Comparison of ENCODE assay signal across 1 cellular context in genomic region chr12:25690996-25691864, GRCh38.
A peak's percentile ranks its signal among the peaks of the same experiment; 100 is the strongest.
TF ChIP-seq lines count a peak whose summit lies in the region.

No MANE protein-coding gene starts in this region.

TF ChIP-seq in K562, 482 proteins besides CTCF, POLR2A, EP300 and RAD21 (continued from another document and continues in another):
- TF ChIP-seq ZNF592 (IDR thresholded peaks at IDR 0.05) (no peak), SMAD4 (CRISPR knock-in tag; conservative IDR thresholded peaks at IDR 0.05) (peak; percentile 13; the same call in 1 of the 2 replicates), CREB5 (CRISPR knock-in tag; IDR thresholded peaks at IDR 0.05) (peak; percentile 43; the same call in 1 of the 2 replicates), PRMT5 (CRISPR knock-in tag; IDR thresholded peaks at IDR 0.05) (no peak), EGR1 (conservative IDR thresholded peaks at IDR 0.05) (no peak), PYGO2 (tag; IDR thresholded peaks at IDR 0.05) (no peak), SIN3A (IDR thresholded peaks at IDR 0.05; ENCODE audit: borderline replicate concordance in 2 of 2, control insufficient read depth in 1 of 2, low read depth in 2 of 2, low read length in 2 of 2) (no peak), CREB3L1 (IDR thresholded peaks at IDR 0.05; ENCODE audit: borderline replicate concordance, low read depth) (peak; percentile 87), PHF21A (IDR thresholded peaks at IDR 0.05; ENCODE audit: borderline replicate concordance, low read depth) (no peak), KLF1 (tag; IDR thresholded peaks at IDR 0.05) (no peak), ZBTB7A (IDR thresholded peaks at IDR 0.05; ENCODE audit: borderline replicate concordance, control insufficient read depth, low read depth, low read length) (no peak), PCBP2 (IDR thresholded peaks at IDR 0.05; ENCODE audit: low read depth, low read length, poor library complexity, severe bottlenecking) (no peak), EP400 (IDR thresholded peaks at IDR 0.05) (0 out of 2 replicates have a peak, but pooled peaks have one; percentile 16), ZNF347 (CRISPR knock-in tag; IDR thresholded peaks at IDR 0.05; ENCODE audit: low read depth) (no peak), NR2F6 (CRISPR knock-in tag; IDR thresholded peaks at IDR 0.05) (no peak), SMAD1 (IDR thresholded peaks at IDR 0.05; ENCODE audit: low read depth, low read length, partially characterized antibody) (peak; percentile 39), ZNF311 (CRISPR knock-in tag; IDR thresholded peaks at IDR 0.05) (no peak; the same call in 1 of the 2 replicates), ZBED1 (IDR thresholded peaks at IDR 0.05) (no peak), ZFPM2 (CRISPR knock-in tag; IDR thresholded peaks at IDR 0.05) (peak; percentile 75; the same call in 1 of the 2 replicates), GABPA (tag; conservative IDR thresholded peaks at IDR 0.05; ENCODE audit: low read depth) (no peak), XRCC5 (IDR thresholded peaks at IDR 0.05; ENCODE audit: low read depth, low read length) (no peak), BRCA1 (IDR thresholded peaks at IDR 0.05) (no peak), BRCA1 (CRISPR knock-in tag; IDR thresholded peaks at IDR 0.05) (no peak), ZNF586 (CRISPR knock-in tag; conservative IDR thresholded peaks at IDR 0.05) (no peak), ZNF766 (CRISPR knock-in tag; conservative IDR thresholded peaks at IDR 0.05) (peak; percentile 94), POLR2H (tag; IDR thresholded peaks at IDR 0.05; ENCODE audit: low read depth) (peak; percentile 93), PHB2 (IDR thresholded peaks at IDR 0.05; ENCODE audit: low read depth) (no peak), CCAR2 (IDR thresholded peaks at IDR 0.05; ENCODE audit: low read depth, low read length) (no peak), RNF2 (IDR thresholded peaks at IDR 0.05) (no peak), MAZ (CRISPR knock-in tag; conservative IDR thresholded peaks at IDR 0.05 in 1 of 2, IDR thresholded peaks at IDR 0.05 in 1 of 2) (peak in 1 of 2 experiments; percentile 42; a peak in 1 of 4 replicates), POLR2B (IDR thresholded peaks at IDR 0.05; ENCODE audit: low read depth, partially characterized antibody) (peak; percentile 27), MLX (CRISPR knock-in tag; conservative IDR thresholded peaks at IDR 0.05) (no peak), RHOXF2B (CRISPR knock-in tag; conservative IDR thresholded peaks at IDR 0.05) (no peak), MTA1 (IDR thresholded peaks at IDR 0.05; ENCODE audit: borderline replicate concordance) (no peak), GABPB2 (CRISPR knock-in tag; conservative IDR thresholded peaks at IDR 0.05) (peak; percentile 51; the same call in 1 of the 2 replicates), ETV6 (IDR thresholded peaks at IDR 0.05; ENCODE audit: borderline replicate concordance in 1 of 2, low read depth in 2 of 2, low read length in 1 of 2) (no peak), ETV6 (CRISPR knock-in tag; IDR thresholded peaks at IDR 0.05; ENCODE audit: borderline replicate concordance) (no peak)
- TF ChIP-seq, protein P1, sequence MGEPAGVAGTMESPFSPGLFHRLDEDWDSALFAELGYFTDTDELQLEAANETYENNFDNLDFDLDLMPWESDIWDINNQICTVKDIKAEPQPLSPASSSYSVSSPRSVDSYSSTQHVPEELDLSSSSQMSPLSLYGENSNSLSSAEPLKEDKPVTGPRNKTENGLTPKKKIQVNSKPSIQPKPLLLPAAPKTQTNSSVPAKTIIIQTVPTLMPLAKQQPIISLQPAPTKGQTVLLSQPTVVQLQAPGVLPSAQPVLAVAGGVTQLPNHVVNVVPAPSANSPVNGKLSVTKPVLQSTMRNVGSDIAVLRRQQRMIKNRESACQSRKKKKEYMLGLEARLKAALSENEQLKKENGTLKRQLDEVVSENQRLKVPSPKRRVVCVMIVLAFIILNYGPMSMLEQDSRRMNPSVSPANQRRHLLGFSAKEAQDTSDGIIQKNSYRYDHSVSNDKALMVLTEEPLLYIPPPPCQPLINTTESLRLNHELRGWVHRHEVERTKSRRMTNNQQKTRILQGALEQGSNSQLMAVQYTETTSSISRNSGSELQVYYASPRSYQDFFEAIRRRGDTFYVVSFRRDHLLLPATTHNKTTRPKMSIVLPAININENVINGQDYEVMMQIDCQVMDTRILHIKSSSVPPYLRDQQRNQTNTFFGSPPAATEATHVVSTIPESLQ (CRISPR knock-in tag; IDR thresholded peaks at IDR 0.05): no peak
- TF ChIP-seq, protein P2, sequence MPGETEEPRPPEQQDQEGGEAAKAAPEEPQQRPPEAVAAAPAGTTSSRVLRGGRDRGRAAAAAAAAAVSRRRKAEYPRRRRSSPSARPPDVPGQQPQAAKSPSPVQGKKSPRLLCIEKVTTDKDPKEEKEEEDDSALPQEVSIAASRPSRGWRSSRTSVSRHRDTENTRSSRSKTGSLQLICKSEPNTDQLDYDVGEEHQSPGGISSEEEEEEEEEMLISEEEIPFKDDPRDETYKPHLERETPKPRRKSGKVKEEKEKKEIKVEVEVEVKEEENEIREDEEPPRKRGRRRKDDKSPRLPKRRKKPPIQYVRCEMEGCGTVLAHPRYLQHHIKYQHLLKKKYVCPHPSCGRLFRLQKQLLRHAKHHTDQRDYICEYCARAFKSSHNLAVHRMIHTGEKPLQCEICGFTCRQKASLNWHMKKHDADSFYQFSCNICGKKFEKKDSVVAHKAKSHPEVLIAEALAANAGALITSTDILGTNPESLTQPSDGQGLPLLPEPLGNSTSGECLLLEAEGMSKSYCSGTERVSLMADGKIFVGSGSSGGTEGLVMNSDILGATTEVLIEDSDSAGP (CRISPR knock-in tag; IDR thresholded peaks at IDR 0.05): no peak
- TF ChIP-seq, protein P3, sequence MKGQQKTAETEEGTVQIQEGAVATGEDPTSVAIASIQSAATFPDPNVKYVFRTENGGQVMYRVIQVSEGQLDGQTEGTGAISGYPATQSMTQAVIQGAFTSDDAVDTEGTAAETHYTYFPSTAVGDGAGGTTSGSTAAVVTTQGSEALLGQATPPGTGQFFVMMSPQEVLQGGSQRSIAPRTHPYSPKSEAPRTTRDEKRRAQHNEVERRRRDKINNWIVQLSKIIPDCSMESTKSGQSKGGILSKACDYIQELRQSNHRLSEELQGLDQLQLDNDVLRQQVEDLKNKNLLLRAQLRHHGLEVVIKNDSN (CRISPR knock-in tag; IDR thresholded peaks at IDR 0.05): no peak
- TF ChIP-seq, protein P4, sequence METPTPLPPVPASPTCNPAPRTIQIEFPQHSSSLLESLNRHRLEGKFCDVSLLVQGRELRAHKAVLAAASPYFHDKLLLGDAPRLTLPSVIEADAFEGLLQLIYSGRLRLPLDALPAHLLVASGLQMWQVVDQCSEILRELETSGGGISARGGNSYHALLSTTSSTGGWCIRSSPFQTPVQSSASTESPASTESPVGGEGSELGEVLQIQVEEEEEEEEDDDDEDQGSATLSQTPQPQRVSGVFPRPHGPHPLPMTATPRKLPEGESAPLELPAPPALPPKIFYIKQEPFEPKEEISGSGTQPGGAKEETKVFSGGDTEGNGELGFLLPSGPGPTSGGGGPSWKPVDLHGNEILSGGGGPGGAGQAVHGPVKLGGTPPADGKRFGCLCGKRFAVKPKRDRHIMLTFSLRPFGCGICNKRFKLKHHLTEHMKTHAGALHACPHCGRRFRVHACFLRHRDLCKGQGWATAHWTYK (CRISPR knock-in tag; IDR thresholded peaks at IDR 0.05): peak; percentile 64; the same call in 1 of the 2 replicates
- TF ChIP-seq, protein P5, sequence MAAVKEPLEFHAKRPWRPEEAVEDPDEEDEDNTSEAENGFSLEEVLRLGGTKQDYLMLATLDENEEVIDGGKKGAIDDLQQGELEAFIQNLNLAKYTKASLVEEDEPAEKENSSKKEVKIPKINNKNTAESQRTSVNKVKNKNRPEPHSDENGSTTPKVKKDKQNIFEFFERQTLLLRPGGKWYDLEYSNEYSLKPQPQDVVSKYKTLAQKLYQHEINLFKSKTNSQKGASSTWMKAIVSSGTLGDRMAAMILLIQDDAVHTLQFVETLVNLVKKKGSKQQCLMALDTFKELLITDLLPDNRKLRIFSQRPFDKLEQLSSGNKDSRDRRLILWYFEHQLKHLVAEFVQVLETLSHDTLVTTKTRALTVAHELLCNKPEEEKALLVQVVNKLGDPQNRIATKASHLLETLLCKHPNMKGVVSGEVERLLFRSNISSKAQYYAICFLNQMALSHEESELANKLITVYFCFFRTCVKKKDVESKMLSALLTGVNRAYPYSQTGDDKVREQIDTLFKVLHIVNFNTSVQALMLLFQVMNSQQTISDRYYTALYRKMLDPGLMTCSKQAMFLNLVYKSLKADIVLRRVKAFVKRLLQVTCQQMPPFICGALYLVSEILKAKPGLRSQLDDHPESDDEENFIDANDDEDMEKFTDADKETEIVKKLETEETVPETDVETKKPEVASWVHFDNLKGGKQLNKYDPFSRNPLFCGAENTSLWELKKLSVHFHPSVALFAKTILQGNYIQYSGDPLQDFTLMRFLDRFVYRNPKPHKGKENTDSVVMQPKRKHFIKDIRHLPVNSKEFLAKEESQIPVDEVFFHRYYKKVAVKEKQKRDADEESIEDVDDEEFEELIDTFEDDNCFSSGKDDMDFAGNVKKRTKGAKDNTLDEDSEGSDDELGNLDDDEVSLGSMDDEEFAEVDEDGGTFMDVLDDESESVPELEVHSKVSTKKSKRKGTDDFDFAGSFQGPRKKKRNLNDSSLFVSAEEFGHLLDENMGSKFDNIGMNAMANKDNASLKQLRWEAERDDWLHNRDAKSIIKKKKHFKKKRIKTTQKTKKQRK (IDR thresholded peaks at IDR 0.05; ENCODE audit: borderline replicate concordance, low read depth, low read length): no peak
- TF ChIP-seq, protein P6, sequence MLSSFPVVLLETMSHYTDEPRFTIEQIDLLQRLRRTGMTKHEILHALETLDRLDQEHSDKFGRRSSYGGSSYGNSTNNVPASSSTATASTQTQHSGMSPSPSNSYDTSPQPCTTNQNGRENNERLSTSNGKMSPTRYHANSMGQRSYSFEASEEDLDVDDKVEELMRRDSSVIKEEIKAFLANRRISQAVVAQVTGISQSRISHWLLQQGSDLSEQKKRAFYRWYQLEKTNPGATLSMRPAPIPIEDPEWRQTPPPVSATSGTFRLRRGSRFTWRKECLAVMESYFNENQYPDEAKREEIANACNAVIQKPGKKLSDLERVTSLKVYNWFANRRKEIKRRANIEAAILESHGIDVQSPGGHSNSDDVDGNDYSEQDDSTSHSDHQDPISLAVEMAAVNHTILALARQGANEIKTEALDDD (IDR thresholded peaks at IDR 0.05): no peak
